Comparison of ENCODE assay signal across 1 cellular context in the genomic region with DNA sequence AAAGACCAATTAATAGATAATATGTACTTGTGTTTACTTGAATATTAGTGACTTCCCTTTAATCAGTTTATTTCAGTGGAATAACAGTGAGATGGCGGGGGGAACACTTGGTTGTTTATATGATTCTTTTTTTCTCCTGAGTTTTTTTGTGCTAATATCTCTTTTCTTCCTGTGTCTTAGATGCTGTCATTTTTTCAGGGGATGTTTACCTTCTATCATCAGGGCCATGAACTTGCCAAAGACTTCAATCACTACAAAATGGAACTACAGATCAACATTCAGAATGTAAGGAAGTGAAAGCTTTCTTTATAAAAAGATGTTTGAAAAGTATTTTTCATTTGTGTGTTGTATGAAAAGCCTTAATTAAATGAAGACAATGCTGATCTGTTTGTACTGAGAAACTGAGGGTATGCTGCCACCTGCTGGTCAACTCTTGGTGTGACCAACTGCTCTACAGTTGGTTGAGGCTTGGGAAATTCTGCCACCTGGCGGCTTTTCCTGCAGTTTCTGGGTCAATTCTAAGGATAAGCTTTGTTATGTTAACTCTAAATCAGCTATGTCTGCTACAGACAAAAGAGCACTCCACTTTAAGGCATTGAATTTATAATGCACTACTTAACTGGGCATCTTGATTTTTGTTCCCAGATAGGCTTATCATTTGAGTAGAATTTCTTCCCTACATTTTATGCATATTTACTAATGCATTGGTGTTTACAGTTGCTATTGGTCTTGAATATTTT.
A peak's percentile ranks its signal among the peaks of the same experiment; 100 is the strongest.
TF ChIP-seq lines count a peak whose summit lies in the region.

No MANE protein-coding gene starts in this region.

TF ChIP-seq in HEK293, 187 proteins besides CTCF, POLR2A, EP300 and RAD21 (continued from another document):
- TF ChIP-seq ZBTB17 (tag by site-specific recombination; IDR thresholded peaks at IDR 0.05) (0 out of 2 replicates have a peak, but pooled peaks have one; percentile 11), ZNF654 (tag by site-specific recombination; IDR thresholded peaks at IDR 0.05; ENCODE audit: low read depth) (peak; percentile 99), SCRT2 (tag by site-specific recombination; IDR thresholded peaks at IDR 0.05) (peak; percentile 95), ZNF701 (tag by site-specific recombination; IDR thresholded peaks at IDR 0.05) (no peak), ZNF76 (tag by site-specific recombination; IDR thresholded peaks at IDR 0.05; ENCODE audit: borderline replicate concordance, low read depth) (no peak), ZNF660 (tag by site-specific recombination; IDR thresholded peaks at IDR 0.05) (peak; percentile 78), SCRT1 (tag by site-specific recombination; IDR thresholded peaks at IDR 0.05; ENCODE audit: borderline replicate concordance) (peak; percentile 66; the same call in 1 of the 2 replicates), ZNF391 (tag by site-specific recombination; IDR thresholded peaks at IDR 0.05; ENCODE audit: borderline replicate concordance, low read depth) (no peak), RBAK (tag by site-specific recombination; IDR thresholded peaks at IDR 0.05) (no peak), ZNF10 (tag by site-specific recombination; IDR thresholded peaks at IDR 0.05) (no peak), ZNF501 (tag by site-specific recombination; IDR thresholded peaks at IDR 0.05) (peak; percentile 44; the same call in 1 of the 2 replicates), ZNF621 (tag by site-specific recombination; IDR thresholded peaks at IDR 0.05) (no peak), ZSCAN4 (tag by site-specific recombination; IDR thresholded peaks at IDR 0.05) (no peak), ZNF2 (tag by site-specific recombination; IDR thresholded peaks at IDR 0.05) (peak; percentile 44; the same call in 1 of the 2 replicates)
TF ChIP-seq in HEK293: peak in this region for 8.
